9 cellular contexts compared by ENCODE assay signal in genomic region chr1:30748098-30748698, GRCh38.
DNase-seq lines count a peak whose midpoint lies in the region; ATAC-seq, FAIRE-seq and TF ChIP-seq lines count a peak whose summit lies in the region.
"Had no signal": no experiment of that assay in that cellular context is flagged by ENCODE, and none has a peak within 500 bp of the region (broad histone marks: within the 10 kb centered on the region; RNA-seq: fewer than 3 reads in every experiment).

No MANE protein-coding gene starts in this region.

- ATAC-seq in activated naive CD8-positive, alpha-beta T cell treated with anti-CD3 and anti-CD28 coated beads, Interleukin-2, amount 50 U/mL, for 24 hours: no peak

- DNase-seq in EH (ENCODE audit: low read depth) (peak; percentile 27), NCI-H1436 treated with DMSO at 0.1 percent for 48 hours (lab: John Stamatoyannopoulos, UW) (peak; percentile 61), nephron progenitor cell (no peak), GOT3 (lab: John Stamatoyannopoulos, UW) (no peak), H54 (ENCODE audit: insufficient read length, low spot score) (no peak), inferior parietal cortex (ENCODE audit: extremely low spot score) (no peak), SKM-1 treated with dmso at 0.1 percent for 144 hours (lab: John Stamatoyannopoulos, UW; ENCODE audit: unreplicated experiment) (no peak)
- DNase-seq in activated naive CD8-positive, alpha-beta T cell treated with anti-CD3 and anti-CD28 coated beads, Interleukin-2, amount 50 U/mL, for 24 hours: no peak
- DNase-seq: activated effector memory CD4-positive, alpha-beta T cell treated with Interleukin-2 at 50 U/mL for 16 hours had no signal

- no peaks in the 10 kb centered on the region for H3K27me3 Mint-ChIP-seq in activated naive CD8-positive, alpha-beta T cell treated with anti-CD3 and anti-CD28 coated beads, Interleukin-2, amount 50 U/mL, for 24 hours
- peaks cover 6% of the 10 kb centered on the region for H3K27me3 Mint-ChIP-seq in nephron progenitor cell (ENCODE audit: low read depth, poor library complexity)

- TF ChIP-seq POLR2A in H54 (IDR thresholded peaks at IDR 0.05; ENCODE audit: low read depth, low read length): no peak

- peak overlapping the region; percentile 97 for H3K27ac Mint-ChIP-seq in activated naive CD8-positive, alpha-beta T cell treated with anti-CD3 and anti-CD28 coated beads, Interleukin-2, amount 50 U/mL, for 24 hours
- peak overlapping the region; percentile 95 for H3K27ac Mint-ChIP-seq in nephron progenitor cell

- no peaks in the 10 kb centered on the region for H3K9me3 Mint-ChIP-seq in activated naive CD8-positive, alpha-beta T cell treated with anti-CD3 and anti-CD28 coated beads, Interleukin-2, amount 50 U/mL, for 24 hours
- H3K9me3 Mint-ChIP-seq in nephron progenitor cell: no peaks in the 10 kb centered on the region

- peak overlapping the region; percentile 78 for H3K4me3 Mint-ChIP-seq in activated naive CD8-positive, alpha-beta T cell treated with anti-CD3 and anti-CD28 coated beads, Interleukin-2, amount 50 U/mL, for 24 hours
- no peak overlapping the region for H3K4me3 Mint-ChIP-seq in nephron progenitor cell

- peaks cover 98% of the 10 kb centered on the region for H3K4me1 Mint-ChIP-seq in activated naive CD8-positive, alpha-beta T cell treated with anti-CD3 and anti-CD28 coated beads, Interleukin-2, amount 50 U/mL, for 24 hours
- H3K4me1 Mint-ChIP-seq in nephron progenitor cell: peaks cover 63% of the 10 kb centered on the region

- FAIRE-seq in H54 (lab: Jason Lieb, UNC): no peak

- TF ChIP-seq CTCF in nephron progenitor cell (IDR thresholded peaks at IDR 0.05): no peak

- peaks cover 36% of the 10 kb centered on the region for H3K36me3 Mint-ChIP-seq in activated naive CD8-positive, alpha-beta T cell treated with anti-CD3 and anti-CD28 coated beads, Interleukin-2, amount 50 U/mL, for 24 hours (ENCODE audit: low read depth)
- H3K36me3 Mint-ChIP-seq in nephron progenitor cell (ENCODE audit: low read depth): no peaks in the 10 kb centered on the region

Comparison
In these comparisons a context has a peak if more than half of its experiments do, and no peak if none do; other contexts are left out.
1. DNase-seq: peak in EH (single experiment) and NCI-H1436 treated with DMSO at 0.1 percent for 48 hours (single experiment); none in activated naive CD8-positive, alpha-beta T cell treated with anti-CD3 and anti-CD28 coated beads, Interleukin-2, amount 50 U/mL, for 24 hours (single experiment), nephron progenitor cell (single experiment), GOT3 (single experiment), H54 (single experiment), inferior parietal cortex (single experiment) and SKM-1 treated with dmso at 0.1 percent for 144 hours (single experiment).